ENCODE assay signal across 19 cellular contexts in the genomic region with DNA sequence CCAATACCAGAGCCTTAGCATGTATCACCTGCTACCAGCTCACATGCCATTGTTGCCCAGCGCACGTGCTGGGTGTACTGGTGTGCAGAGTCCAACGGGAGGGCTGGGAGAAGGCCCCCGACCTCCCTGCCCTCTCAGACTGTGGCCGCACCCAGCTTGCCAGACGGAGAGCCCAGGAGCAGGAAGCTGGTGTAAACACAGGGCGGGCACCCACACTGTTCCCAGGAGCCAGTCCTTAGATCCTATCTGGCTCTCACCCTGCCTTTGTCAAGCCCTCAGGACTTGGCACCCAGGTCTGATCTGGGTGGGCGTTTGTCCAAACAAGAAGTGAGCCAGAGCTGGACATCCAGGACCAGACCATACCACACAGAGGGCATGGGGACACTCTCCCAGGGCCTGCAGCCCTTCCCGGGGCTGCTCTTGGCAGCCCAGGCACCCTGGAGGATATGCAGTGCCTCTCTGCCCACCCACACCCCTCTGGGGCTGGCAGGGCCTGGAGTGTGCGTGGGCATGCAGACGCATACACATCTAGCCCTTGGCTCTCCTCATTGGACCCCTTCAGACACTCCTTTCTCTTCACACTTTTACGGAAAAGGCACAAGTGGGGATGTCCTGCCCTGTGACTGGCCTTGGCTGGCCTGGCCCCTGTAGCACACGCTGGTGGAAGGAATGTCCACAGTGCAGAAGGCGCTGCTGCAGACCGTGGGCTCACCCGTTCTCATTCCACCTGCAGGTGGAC. TPM values are rescaled to one million over a fixed set of nuclear protein-coding genes. Genes with fewer than 3 reads are reported as not detected.
DNase-seq lines count a peak whose midpoint lies in the region; ATAC-seq and TF ChIP-seq lines count a peak whose summit lies in the region.
"Had no signal": no experiment of that assay in that cellular context is flagged by ENCODE, and none has a peak within 500 bp of the region (broad histone marks: within the 10 kb centered on the region; RNA-seq: fewer than 3 reads in every experiment).

No MANE protein-coding gene starts in this region.

- ATAC-seq in HG02571 (IDR thresholded peaks at IDR 0.05; ENCODE audit: unreplicated experiment) = no peak
- ATAC-seq in HG02938 (IDR thresholded peaks at IDR 0.05; ENCODE audit: unreplicated experiment) = no peak
- ATAC-seq in HG03095 (IDR thresholded peaks at IDR 0.05; ENCODE audit: unreplicated experiment) = no peak

- peak in 1 of 2 donors; percentile 30 for TF ChIP-seq RAD21 in liver (IDR thresholded peaks at IDR 0.05)

- no peak overlapping the region for H3K4ac ChIP-seq in trophoblast cell (ENCODE audit: low read depth, low read length)

- WGBS in liver = 51% methylated on average over 16 of the region's 16 CpGs
- no CpG with 5 or more reads among the region's 16 CpGs for WGBS in trophoblast cell (ENCODE audit: extremely low coverage, insufficient coverage, insufficient read length)

- TF ChIP-seq CTCF in VCaP (conservative IDR thresholded peaks at IDR 0.05) (no peak), liver (IDR thresholded peaks at IDR 0.05; ENCODE audit: low read depth, low read length, missing input control) (no peak)

- H3K27me3 ChIP-seq in liver (ENCODE audit: control insufficient read depth in 4 of 4, insufficient read depth in 4 of 4, low read length in 3 of 4) = no peaks in the 10 kb centered on the region
- H3K27me3 ChIP-seq in trophoblast cell (ENCODE audit: insufficient read depth, low read length) = no peaks in the 10 kb centered on the region
- H3K27me3 ChIP-seq: pancreas, vagina had no signal

- H3K14ac ChIP-seq in trophoblast cell (ENCODE audit: low read length) = no peak overlapping the region

- no peaks in the 10 kb centered on the region for H3K36me3 ChIP-seq in liver (ENCODE audit: control insufficient read depth in 4 of 4, insufficient read depth in 3 of 4, low read depth in 1 of 4, low read length in 3 of 4)
- H3K36me3 ChIP-seq in trophoblast cell (ENCODE audit: control insufficient read depth in 1 of 2, insufficient read depth in 2 of 2, low read length in 2 of 2) = no peaks in the 10 kb centered on the region
- H3K36me3 ChIP-seq: pancreas, vagina had no signal

- no peak overlapping the region for H2AK5ac ChIP-seq in trophoblast cell (ENCODE audit: low read length)

- peak overlapping the region; percentile 81 for H3K27ac ChIP-seq in VCaP
- peak overlapping the region; percentile 86 to 87 for H3K27ac ChIP-seq in liver (ENCODE audit: low read depth in 1 of 2, low read length in 2 of 2)
- H3K27ac ChIP-seq in trophoblast cell (ENCODE audit: low read depth, low read length) = no peak overlapping the region
- H3K27ac ChIP-seq: pancreas, vagina had no signal

- H2BK12ac ChIP-seq in trophoblast cell (ENCODE audit: low read length) = no peak overlapping the region

- H3K4me2 ChIP-seq in trophoblast cell (ENCODE audit: low read length) = no peak overlapping the region
- H3K4me2 ChIP-seq: GM23338 had no signal

- H4K12ac ChIP-seq in trophoblast cell (ENCODE audit: low read depth, low read length) = no peak overlapping the region

- H3K9me3 ChIP-seq in liver (ENCODE audit: control insufficient read depth in 4 of 4, low read length in 3 of 4) (no peaks in the 10 kb centered on the region), trophoblast cell (ENCODE audit: insufficient read depth, low read depth, low read length) (no peaks in the 10 kb centered on the region)
- H3K9me3 ChIP-seq: pancreas, vagina had no signal

- no peak overlapping the region for H4K8ac ChIP-seq in trophoblast cell (ENCODE audit: low read depth, low read length)

- H3K23ac ChIP-seq in trophoblast cell (ENCODE audit: low read length) = no peak overlapping the region

- H3K9ac ChIP-seq in liver (ENCODE audit: low read depth in 1 of 2, low read length in 2 of 2) (peak overlapping the region in 1 of 2 donors; percentile 69), trophoblast cell (ENCODE audit: low read length) (no peak overlapping the region)

- H3K79me2 ChIP-seq in trophoblast cell (ENCODE audit: control insufficient read depth, insufficient read depth, low read length, poor library complexity) = no peaks in the 10 kb centered on the region

- H3K4me3 ChIP-seq in liver (ENCODE audit: low read depth in 1 of 3, low read length in 3 of 3) = no peak overlapping the region
- H3K4me3 ChIP-seq in trophoblast cell (ENCODE audit: low read depth, low read length) = peak overlapping the region; percentile 31
- H3K4me3 ChIP-seq: GM23338, pancreas, vagina had no signal

- no peak overlapping the region for H4K91ac ChIP-seq in trophoblast cell (ENCODE audit: low read depth, low read length)

- H3K4me1 ChIP-seq in liver (ENCODE audit: control insufficient read depth in 4 of 4, insufficient read depth in 4 of 4, low read length in 3 of 4) = peaks cover 7 to 8% (median 8%) of the 10 kb centered on the region in 4 donors
- no peaks in the 10 kb centered on the region for H3K4me1 ChIP-seq in trophoblast cell (ENCODE audit: control insufficient read depth in 1 of 2, insufficient read depth in 2 of 2, low read length in 2 of 2)
- H3K4me1 ChIP-seq: pancreas, vagina had no signal

- H2BK120ac ChIP-seq in trophoblast cell (ENCODE audit: insufficient read depth, low read length, poor library complexity) = no peak overlapping the region

- no peak overlapping the region for H2BK5ac ChIP-seq in trophoblast cell (ENCODE audit: low read depth, low read length, poor library complexity)

- DNase-seq in AG20443 (ENCODE audit: low spot score) (peak; percentile 5), trophoblast cell (no peak), Kasumi-1 (lab: John Stamatoyannopoulos, UW) (no peak)
- DNase-seq: amniotic stem cell; caudate nucleus; DMS153; erythroblast; MM.1S; NCI-H146; stimulated activated CD4-positive, alpha-beta T cell treated with anti-CD3 and anti-CD28 coated beads, Interleukin-2, amount 100 ng/mL, for 48 hours; T-helper 1 cell had no signal

- no peak overlapping the region for H2AFZ ChIP-seq in trophoblast cell (ENCODE audit: insufficient read depth, low read length, poor library complexity)
- H2AFZ ChIP-seq: GM23338 had no signal

- no peaks in the 10 kb centered on the region for H3K79me1 ChIP-seq in trophoblast cell (ENCODE audit: low read length)

- H3K18ac ChIP-seq in trophoblast cell (ENCODE audit: low read length) = no peak overlapping the region

TF ChIP-seq in liver, 16 proteins besides CTCF, POLR2A, EP300 and RAD21 (continues in another document):
- TF ChIP-seq JUND (IDR thresholded peaks at IDR 0.05) = peak in 1 of 2 donors; percentile 46
- peak; percentile 74 for TF ChIP-seq FOXA2 (IDR thresholded peaks at IDR 0.05)
- TF ChIP-seq SP1 (IDR thresholded peaks at IDR 0.05) = peak; percentile 84
- no peak for TF ChIP-seq TAF1 (conservative IDR thresholded peaks at IDR 0.05)
- TF ChIP-seq NR2F2 (IDR thresholded peaks at IDR 0.05) = no peak
- peak in 1 of 2 donors; percentile 34 for TF ChIP-seq EGR1 (IDR thresholded peaks at IDR 0.05; ENCODE audit: low read depth in 2 of 2)
- TF ChIP-seq HNF4A (conservative IDR thresholded peaks at IDR 0.05) = peak; percentile 88 to 90
- TF ChIP-seq, protein P1, sequence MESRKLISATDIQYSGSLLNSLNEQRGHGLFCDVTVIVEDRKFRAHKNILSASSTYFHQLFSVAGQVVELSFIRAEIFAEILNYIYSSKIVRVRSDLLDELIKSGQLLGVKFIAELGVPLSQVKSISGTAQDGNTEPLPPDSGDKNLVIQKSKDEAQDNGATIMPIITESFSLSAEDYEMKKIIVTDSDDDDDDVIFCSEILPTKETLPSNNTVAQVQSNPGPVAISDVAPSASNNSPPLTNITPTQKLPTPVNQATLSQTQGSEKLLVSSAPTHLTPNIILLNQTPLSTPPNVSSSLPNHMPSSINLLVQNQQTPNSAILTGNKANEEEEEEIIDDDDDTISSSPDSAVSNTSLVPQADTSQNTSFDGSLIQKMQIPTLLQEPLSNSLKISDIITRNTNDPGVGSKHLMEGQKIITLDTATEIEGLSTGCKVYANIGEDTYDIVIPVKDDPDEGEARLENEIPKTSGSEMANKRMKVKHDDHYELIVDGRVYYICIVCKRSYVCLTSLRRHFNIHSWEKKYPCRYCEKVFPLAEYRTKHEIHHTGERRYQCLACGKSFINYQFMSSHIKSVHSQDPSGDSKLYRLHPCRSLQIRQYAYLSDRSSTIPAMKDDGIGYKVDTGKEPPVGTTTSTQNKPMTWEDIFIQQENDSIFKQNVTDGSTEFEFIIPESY (IDR thresholded peaks at IDR 0.05) = peak; percentile 52
- TF ChIP-seq, protein P2, sequence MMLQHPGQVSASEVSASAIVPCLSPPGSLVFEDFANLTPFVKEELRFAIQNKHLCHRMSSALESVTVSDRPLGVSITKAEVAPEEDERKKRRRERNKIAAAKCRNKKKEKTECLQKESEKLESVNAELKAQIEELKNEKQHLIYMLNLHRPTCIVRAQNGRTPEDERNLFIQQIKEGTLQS (IDR thresholded peaks at IDR 0.05) = no peak
- no peak for TF ChIP-seq GABPA (IDR thresholded peaks at IDR 0.05 in 1 of 2, conservative IDR thresholded peaks at IDR 0.05 in 1 of 2)
- peak; percentile 62 for TF ChIP-seq FOXA1 (IDR thresholded peaks at IDR 0.05)
- TF ChIP-seq, protein P3, sequence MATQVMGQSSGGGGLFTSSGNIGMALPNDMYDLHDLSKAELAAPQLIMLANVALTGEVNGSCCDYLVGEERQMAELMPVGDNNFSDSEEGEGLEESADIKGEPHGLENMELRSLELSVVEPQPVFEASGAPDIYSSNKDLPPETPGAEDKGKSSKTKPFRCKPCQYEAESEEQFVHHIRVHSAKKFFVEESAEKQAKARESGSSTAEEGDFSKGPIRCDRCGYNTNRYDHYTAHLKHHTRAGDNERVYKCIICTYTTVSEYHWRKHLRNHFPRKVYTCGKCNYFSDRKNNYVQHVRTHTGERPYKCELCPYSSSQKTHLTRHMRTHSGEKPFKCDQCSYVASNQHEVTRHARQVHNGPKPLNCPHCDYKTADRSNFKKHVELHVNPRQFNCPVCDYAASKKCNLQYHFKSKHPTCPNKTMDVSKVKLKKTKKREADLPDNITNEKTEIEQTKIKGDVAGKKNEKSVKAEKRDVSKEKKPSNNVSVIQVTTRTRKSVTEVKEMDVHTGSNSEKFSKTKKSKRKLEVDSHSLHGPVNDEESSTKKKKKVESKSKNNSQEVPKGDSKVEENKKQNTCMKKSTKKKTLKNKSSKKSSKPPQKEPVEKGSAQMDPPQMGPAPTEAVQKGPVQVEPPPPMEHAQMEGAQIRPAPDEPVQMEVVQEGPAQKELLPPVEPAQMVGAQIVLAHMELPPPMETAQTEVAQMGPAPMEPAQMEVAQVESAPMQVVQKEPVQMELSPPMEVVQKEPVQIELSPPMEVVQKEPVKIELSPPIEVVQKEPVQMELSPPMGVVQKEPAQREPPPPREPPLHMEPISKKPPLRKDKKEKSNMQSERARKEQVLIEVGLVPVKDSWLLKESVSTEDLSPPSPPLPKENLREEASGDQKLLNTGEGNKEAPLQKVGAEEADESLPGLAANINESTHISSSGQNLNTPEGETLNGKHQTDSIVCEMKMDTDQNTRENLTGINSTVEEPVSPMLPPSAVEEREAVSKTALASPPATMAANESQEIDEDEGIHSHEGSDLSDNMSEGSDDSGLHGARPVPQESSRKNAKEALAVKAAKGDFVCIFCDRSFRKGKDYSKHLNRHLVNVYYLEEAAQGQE (IDR thresholded peaks at IDR 0.05) = peak; percentile 68
- TF ChIP-seq HNF4G (IDR thresholded peaks at IDR 0.05) = peak; percentile 75
- TF ChIP-seq RXRA (IDR thresholded peaks at IDR 0.05) = peak; percentile 70 to 89

RNA-seq across cellular contexts. Expression of a gene that starts 19.9 kb away (rescaled TPM):
- total RNA-seq in liver = 10 to 100 TPM; 23.0 to 31.5 TPM
- 10 to 100 TPM; 15.6 to 21.9 TPM for polyA plus RNA-seq in liver
- polyA plus RNA-seq in trophoblast cell (2013) = not detected in 2 replicates
